In the genomic region with DNA sequence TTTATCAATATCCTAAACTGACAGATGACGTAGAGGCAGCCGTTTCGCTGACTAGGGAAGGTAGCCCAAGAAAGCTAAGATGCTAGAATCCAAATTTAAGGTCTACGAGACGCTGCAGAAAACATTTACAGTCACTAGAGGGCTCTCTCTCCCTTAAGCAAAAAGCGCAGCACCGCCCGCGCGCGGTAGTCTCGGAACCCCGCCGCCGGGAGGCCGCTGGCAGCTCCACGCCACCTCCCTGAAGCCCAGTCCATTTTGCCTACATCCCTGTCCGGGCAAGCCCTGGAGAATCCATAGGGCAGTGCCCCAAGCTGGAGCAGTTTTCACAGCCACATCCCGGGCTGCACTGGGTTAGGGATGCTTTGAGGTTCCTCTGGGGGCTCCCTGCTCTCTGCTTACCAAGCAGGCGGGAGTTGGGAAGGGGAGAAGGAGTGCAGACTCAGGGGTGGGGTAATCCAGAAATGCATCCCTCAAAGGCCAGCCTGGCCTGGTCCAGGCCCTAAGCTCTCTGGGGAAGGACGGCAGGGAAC, we compare ENCODE assay signal across 8 cellular contexts. TPM values are rescaled to one million over a fixed set of nuclear protein-coding genes. Genes with fewer than 3 reads are reported as not detected.
DNase-seq lines count a peak whose midpoint lies in the region; ATAC-seq and TF ChIP-seq lines count a peak whose summit lies in the region.

No MANE protein-coding gene starts in this region.

- H3K27me3 Mint-ChIP-seq in CD4-positive, CD25-positive, alpha-beta regulatory T cell, result peaks cover 53% of the 10 kb centered on the region

- peaks cover 39% of the 10 kb centered on the region for H3K4me1 ChIP-seq in CD4-positive, CD25-positive, alpha-beta regulatory T cell (ENCODE audit: control insufficient read depth, insufficient read depth, low read length, poor library complexity, severe bottlenecking)
- H3K4me1 ChIP-seq in ectodermal cell (ENCODE audit: control insufficient read depth, insufficient read depth, low read length) (peaks cover 10% of the 10 kb centered on the region), lung (ENCODE audit: control insufficient read depth in 2 of 2, insufficient read depth in 2 of 2, low read length in 2 of 2) (peaks cover 5 to 24% of the 10 kb centered on the region in 2 donors)

- peak; percentile 65 to 68 for ATAC-seq in CD4-positive, CD25-positive, alpha-beta regulatory T cell (ENCODE audit: low read depth in 2 of 2)
- peak; percentile 79 for ATAC-seq in lung (ENCODE audit: insufficient read depth, low FRiP score)
- ATAC-seq in GM19455 (IDR thresholded peaks at IDR 0.05; ENCODE audit: unreplicated experiment), result no peak

- 3 to 5% methylated on average over 21 of the region's 21 CpGs for WGBS in ectodermal cell, 2 experiments
- 2% methylated on average over 21 of the region's 21 CpGs for WGBS in lung, 2 donors

- no peaks in the 10 kb centered on the region for H3K9me3 ChIP-seq in CD4-positive, CD25-positive, alpha-beta regulatory T cell (ENCODE audit: control insufficient read depth in 2 of 2, low read length in 2 of 2)
- H3K9me3 ChIP-seq in ectodermal cell (ENCODE audit: control insufficient read depth, low read length), result no peaks in the 10 kb centered on the region
- peaks cover 0 to 5% of the 10 kb centered on the region in 2 donors for H3K9me3 ChIP-seq in lung (ENCODE audit: control insufficient read depth in 2 of 2, insufficient read depth in 1 of 2, low read length in 1 of 2)

- peaks cover 0 to 17% (median 7%) of the 10 kb centered on the region in 4 donors for H3K4me1 Mint-ChIP-seq in CD4-positive, CD25-positive, alpha-beta regulatory T cell

- no peaks in the 10 kb centered on the region for H3K9me3 Mint-ChIP-seq in CD4-positive, CD25-positive, alpha-beta regulatory T cell

- no peak overlapping the region for H3K4me3 ChIP-seq in CD4-positive, CD25-positive, alpha-beta regulatory T cell (ENCODE audit: low read depth, low read length)
- H3K4me3 ChIP-seq in ectodermal cell (ENCODE audit: insufficient read depth, low read depth, low read length) (peak overlapping the region; percentile 12), lung (no peak overlapping the region)

- peak; percentile 39 for TF ChIP-seq CTCF in lung (IDR thresholded peaks at IDR 0.05; ENCODE audit: control extremely low read depth, extremely low read depth)

- DNase-seq in CD4-positive, CD25-positive, alpha-beta regulatory T cell, result peak; percentile 20 to 78 (median 56)
- peak; percentile 35 for DNase-seq in HS-5 (ENCODE audit: low read depth)
- DNase-seq in NCI-H774 (lab: John Stamatoyannopoulos, UW), result peak; percentile 61
- peak; percentile 64 to 72 for DNase-seq in activated CD4-positive, alpha-beta T cell treated with anti-CD3 and anti-CD28 coated beads, Interleukin-2, amount 50 U/mL, for 48 hours
- peak; percentile 56 for DNase-seq in lung (ENCODE audit: low spot score)
- DNase-seq in stimulated activated CD8-positive, alpha-beta memory T cell treated with anti-CD3 and anti-CD28 coated beads, Interleukin-12 subunit alpha, Interleukin-12 subunit beta, amount 100 ng/mL, for 24 hours (ENCODE audit: extremely low read depth), result peak; percentile 21

- H3K27ac ChIP-seq in CD4-positive, CD25-positive, alpha-beta regulatory T cell (ENCODE audit: insufficient read depth, low read length, poor library complexity, severe bottlenecking), result no peak overlapping the region
- H3K27ac ChIP-seq in ectodermal cell (ENCODE audit: insufficient read depth, low read depth, low read length, poor library complexity, severe bottlenecking), result peak overlapping the region; percentile 6
- H3K27ac ChIP-seq in lung (ENCODE audit: low read depth in 1 of 2, low read length in 1 of 2), result no peak overlapping the region

- H3K36me3 Mint-ChIP-seq in CD4-positive, CD25-positive, alpha-beta regulatory T cell, result no peaks in the 10 kb centered on the region

- H3K27ac Mint-ChIP-seq in CD4-positive, CD25-positive, alpha-beta regulatory T cell, result no peak overlapping the region

- H3K4me3 Mint-ChIP-seq in CD4-positive, CD25-positive, alpha-beta regulatory T cell, result peak overlapping the region; percentile 64 to 87 (median 79)

- H3K36me3 ChIP-seq in CD4-positive, CD25-positive, alpha-beta regulatory T cell (ENCODE audit: control insufficient read depth, insufficient read depth, low read length), result no peaks in the 10 kb centered on the region
- no peaks in the 10 kb centered on the region for H3K36me3 ChIP-seq in ectodermal cell (ENCODE audit: control insufficient read depth, insufficient read depth, low read length)
- no peaks in the 10 kb centered on the region for H3K36me3 ChIP-seq in lung (ENCODE audit: control insufficient read depth in 2 of 2, insufficient read depth in 2 of 2, low read length in 2 of 2)

- peaks cover 30% of the 10 kb centered on the region for H3K27me3 ChIP-seq in CD4-positive, CD25-positive, alpha-beta regulatory T cell (ENCODE audit: control insufficient read depth, insufficient read depth, low read length)
- H3K27me3 ChIP-seq in ectodermal cell (ENCODE audit: control insufficient read depth, insufficient read depth, low read length, poor library complexity, severe bottlenecking) (peaks cover 50% of the 10 kb centered on the region), lung (ENCODE audit: control insufficient read depth, insufficient read depth) (peaks cover 12% of the 10 kb centered on the region)

RNA-seq across cellular contexts. Expression of gene DPYSL5, which starts 1.5 kb away (rescaled TPM):
- total RNA-seq in CD4-positive, CD25-positive, alpha-beta regulatory T cell, result not detected
- polyA plus RNA-seq in CD4-positive, CD25-positive, alpha-beta regulatory T cell, result not detected
- 140 TPM for polyA plus RNA-seq in ectodermal cell (2013, experiment 1 of 4)
- polyA plus RNA-seq in ectodermal cell (2013, experiment 2 of 4), result 172 TPM
- polyA plus RNA-seq in ectodermal cell (2013, experiment 3 of 4), result 102 TPM
- polyA plus RNA-seq in ectodermal cell (2013, experiment 4 of 4), result 109 TPM
- total RNA-seq in lung, result under 1 TPM in 1 of 2 donors, not detected in 1; 0.09 TPM
- not detected for polyA plus RNA-seq in lung
